In genomic region chr12:124923906-124924734, GRCh38 we compare ENCODE assay signal across 11 cellular contexts. TPM values are rescaled to one million over a fixed set of nuclear protein-coding genes. Genes with fewer than 3 reads are reported as not detected.
A peak's percentile ranks its signal among the peaks of the same experiment; 100 is the strongest.
DNase-seq lines count a peak whose midpoint lies in the region; FAIRE-seq and TF ChIP-seq lines count a peak whose summit lies in the region.
"Had no signal": no experiment of that assay in that cellular context is flagged by ENCODE, and none has a peak within 500 bp of the region (broad histone marks: within the 10 kb centered on the region; RNA-seq: fewer than 3 reads in every experiment).

No MANE protein-coding gene starts in this region.

- H3K4me1 ChIP-seq in osteoblast (ENCODE audit: insufficient read depth, low read length): peaks cover 26% of the 10 kb centered on the region
- H3K4me1 ChIP-seq in kidney (ENCODE audit: control insufficient read depth in 1 of 2, insufficient read depth in 1 of 2, low read depth in 1 of 2, low read length in 2 of 2): peaks cover 6 to 13% of the 10 kb centered on the region in 2 donors

- POLR2A ChIA-PET in HEK293T (lab: Yijun Ruan, JAX): interaction anchor here (1.9 to 3.5 kb wide), 3 partner anchors 9 to 15 kb away, joined by 9 to 29 read pairs (median 9); partner anchors contain the start of gene UBC

- peak overlapping the region; percentile 62 for H3K27ac ChIP-seq in osteoblast (ENCODE audit: low read depth, low read length)
- H3K27ac ChIP-seq in kidney (ENCODE audit: low read depth in 2 of 2, low read length in 2 of 2): no peak overlapping the region

- peak overlapping the region; percentile 23 for H3K4me2 ChIP-seq in osteoblast (ENCODE audit: insufficient read depth, low read length)

- H2AFZ ChIP-seq in osteoblast (ENCODE audit: low read length): peak overlapping the region; percentile 54

- TF ChIP-seq CTCF in osteoblast (IDR thresholded peaks at IDR 0.05; ENCODE audit: extremely low read depth, low read depth, low read length): no peak
- TF ChIP-seq CTCF in kidney (IDR thresholded peaks at IDR 0.05; ENCODE audit: borderline replicate concordance, extremely low read depth, insufficient read depth): no peak
- no peak for TF ChIP-seq CTCF in GM20000 (IDR thresholded peaks at IDR 0.05; ENCODE audit: extremely low read depth, missing control alignments)

- CTCF ChIA-PET in HEK293T (lab: Yijun Ruan, JAX): interaction anchor here (1.8 kb wide), 1 partner anchor 16 kb away, joined by 7 read pairs; no protein-coding TSS in a partner anchor

- H3K36me3 ChIP-seq in MG63: no peaks in the 10 kb centered on the region
- H3K36me3 ChIP-seq in osteoblast (ENCODE audit: insufficient read depth, low read length): no peaks in the 10 kb centered on the region
- H3K36me3 ChIP-seq in kidney (ENCODE audit: control insufficient read depth in 1 of 2, insufficient read depth in 2 of 2, low read length in 2 of 2): no peaks in the 10 kb centered on the region

- no peak overlapping the region for H3K9ac ChIP-seq in kidney (ENCODE audit: low read length in 2 of 2)

- H3K9me3 ChIP-seq in MG63: no peaks in the 10 kb centered on the region
- no peaks in the 10 kb centered on the region for H3K9me3 ChIP-seq in osteoblast (ENCODE audit: low read depth, low read length)
- H3K9me3 ChIP-seq in kidney (ENCODE audit: control insufficient read depth in 1 of 2, low read length in 2 of 2): no peaks in the 10 kb centered on the region

- in situ Hi-C loops in G401 (cut with HindIII; ENCODE audit: low sequenced_read_pairs): no loop called here

- H3K4me3 ChIP-seq in MG63 (0 out of 2 replicates have a peak overlapping the region, but pooled peaks have one; percentile 7), osteoblast (ENCODE audit: insufficient read depth, low read length) (peak overlapping the region; percentile 9), kidney (ENCODE audit: low read length in 2 of 2) (no peak overlapping the region)

- H4K20me1 ChIP-seq in osteoblast (ENCODE audit: insufficient read depth, low read length): no peaks in the 10 kb centered on the region

- no peaks in the 10 kb centered on the region for H3K79me2 ChIP-seq in osteoblast (ENCODE audit: insufficient read depth, low read length)

- intact Hi-C loops in kidney (cut with DNase I): no loop called here

- no peak for FAIRE-seq in kidney (lab: Jason Lieb, UNC)
- FAIRE-seq: endothelial cell of umbilical vein had no signal

- DNase-seq in ELR (ENCODE audit: low read depth) (peak; percentile 96), MG63 (peak; percentile 81), ecto neural progenitor cell (ENCODE audit: low spot score) (peak; percentile 65), osteoblast (ENCODE audit: insufficient read length, low spot score, missing footprints) (no peak), HEK293T (ENCODE audit: extremely low spot score) (no peak), kidney (no peak), GM20000 (ENCODE audit: low spot score) (no peak), G401 (ENCODE audit: low spot score) (no peak)
- DNase-seq: NCI-H2107, substantia nigra had no signal

- H3K27me3 ChIP-seq in MG63 (no peaks in the 10 kb centered on the region), osteoblast (ENCODE audit: insufficient read depth, low read length) (no peaks in the 10 kb centered on the region)

TF ChIP-seq in HEK293T, 16 proteins besides CTCF, POLR2A, EP300 and RAD21:
- TF ChIP-seq ZNF384 (IDR thresholded peaks at IDR 0.05) (no peak), NFRKB (IDR thresholded peaks at IDR 0.05) (no peak), ELF4 (IDR thresholded peaks at IDR 0.05) (no peak), FOXA1 (IDR thresholded peaks at IDR 0.05) (no peak), HDGF (IDR thresholded peaks at IDR 0.05; ENCODE audit: borderline replicate concordance) (no peak), PKNOX1 (IDR thresholded peaks at IDR 0.05) (no peak), FOXM1 (IDR thresholded peaks at IDR 0.05; ENCODE audit: borderline replicate concordance) (no peak), L3MBTL2 (conservative IDR thresholded peaks at IDR 0.05) (no peak), FOXK2 (IDR thresholded peaks at IDR 0.05) (no peak), CTBP1 (IDR thresholded peaks at IDR 0.05; ENCODE audit: borderline replicate concordance) (no peak), BHLHE40 (IDR thresholded peaks at IDR 0.05; ENCODE audit: borderline replicate concordance) (no peak), LEF1 (IDR thresholded peaks at IDR 0.05; ENCODE audit: borderline replicate concordance) (no peak), TARDBP (IDR thresholded peaks at IDR 0.05) (no peak), SP1 (IDR thresholded peaks at IDR 0.05) (no peak), ARNT (IDR thresholded peaks at IDR 0.05) (no peak)
TF ChIP-seq in HEK293T: peak in this region for 0.

RNA-seq across cellular contexts. Expression of gene UBC, which starts 9.7 kb away (rescaled TPM):
- total RNA-seq in MG63 (2014; rRNA removed; shearing (Covaris generic); ENCODE audit: low replicate concordance): 1,042 and 1,166 TPM in 2 replicates
- total RNA-seq in osteoblast: 1,904 and 1,975 TPM in 2 replicates
- 1,132 TPM for total RNA-seq in kidney
- 952 TPM for polyA plus RNA-seq in kidney (ENCODE audit: insufficient read depth, low read depth, low replicate concordance)
- total RNA-seq in G401 (2014; rRNA removed; shearing (Covaris generic)): 869 and 1,083 TPM in 2 replicates

Comparison
In these comparisons a context has a peak if more than half of its experiments do, and no peak if none do; other contexts are left out.
1. DNase-seq: peak in ELR (single experiment), MG63 (single experiment) and ecto neural progenitor cell (single experiment); none in osteoblast (single experiment), HEK293T (single experiment), kidney (single experiment), GM20000 (single experiment) and G401 (single experiment).
2. H3K4me3 ChIP-seq: peak in MG63 (single experiment) and osteoblast (single experiment); none in kidney (0 of 2).